Comparison of ENCODE assay signal across 1 cellular context in the genomic region with DNA sequence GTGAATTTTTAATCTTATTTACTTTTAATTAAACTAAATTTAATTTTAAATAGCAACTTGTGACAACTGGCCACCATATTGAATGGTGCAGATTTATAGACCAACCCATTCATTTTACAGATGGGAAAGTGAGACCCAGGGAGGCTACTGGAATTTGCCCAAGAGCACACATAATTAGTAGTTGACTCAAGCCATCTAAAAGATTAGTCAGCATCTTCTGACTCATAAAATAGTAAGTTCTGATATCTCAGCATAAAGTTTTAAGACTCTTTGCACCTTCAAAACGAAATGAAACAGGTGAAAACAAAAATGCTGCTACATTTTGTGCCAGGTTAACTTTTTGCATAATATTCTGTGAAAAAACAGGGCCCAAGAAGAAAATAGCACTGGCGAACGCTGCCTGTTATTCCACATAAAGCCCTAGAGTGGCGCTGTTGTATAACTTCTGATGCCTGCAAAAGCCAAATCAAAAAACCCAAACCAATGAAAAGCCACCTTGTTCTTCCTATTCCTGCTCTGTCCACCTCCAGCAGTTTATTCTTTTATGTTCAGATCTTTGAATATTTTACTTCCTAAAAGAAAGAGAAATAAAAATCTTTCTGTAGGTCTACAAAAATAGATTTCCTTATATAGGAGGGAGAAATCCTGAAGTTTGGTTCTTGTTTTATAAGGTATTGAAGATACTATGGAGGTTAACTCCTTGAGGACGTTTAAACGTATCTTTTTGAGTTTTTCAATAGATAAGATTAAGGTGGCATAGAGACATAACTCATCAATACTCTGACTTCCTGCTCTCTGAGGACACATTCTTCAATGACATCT.
TF ChIP-seq lines count a peak whose summit lies in the region.

No MANE protein-coding gene starts in this region.

TF ChIP-seq in endothelial cell of umbilical vein, 7 proteins besides CTCF, POLR2A, EP300 and RAD21:
- no peak for TF ChIP-seq FOS (IDR thresholded peaks at IDR 0.05; ENCODE audit: borderline replicate concordance, insufficient read depth, low read length)
- TF ChIP-seq EZH2 (IDR thresholded peaks at IDR 0.05; ENCODE audit: borderline replicate concordance, low read depth, low read length, severe bottlenecking) = no peak
- no peak for TF ChIP-seq POLR2AphosphoS5 (IDR thresholded peaks at IDR 0.05; ENCODE audit: insufficient read depth, low read depth, low read length)
- no peak for TF ChIP-seq GATA2 (IDR thresholded peaks at IDR 0.05; ENCODE audit: insufficient read depth, insufficient read length, low read depth, low read length)
- no peak for TF ChIP-seq JUN (IDR thresholded peaks at IDR 0.05; ENCODE audit: borderline replicate concordance, insufficient read depth, insufficient read length, low read depth)
